ENCODE assay signal across 8 cellular contexts in genomic region chr22:32836286-32836859, GRCh38. TPM values are rescaled to one million over a fixed set of nuclear protein-coding genes. Genes with fewer than 3 reads are reported as not detected.
DNase-seq lines count a peak whose midpoint lies in the region; ATAC-seq, FAIRE-seq and TF ChIP-seq lines count a peak whose summit lies in the region.

No MANE protein-coding gene starts in this region.

- dilution Hi-C loops in keratinocyte (cut with MboI; ENCODE audit: extremely low pct_ligation_motif_present, low sequenced_read_pairs) = no loop called here

- ATAC-seq in HG02840 (IDR thresholded peaks at IDR 0.05; ENCODE audit: low FRiP score, unreplicated experiment) = no peak
- no peak for ATAC-seq in HG03097 (IDR thresholded peaks at IDR 0.05; ENCODE audit: low FRiP score, unreplicated experiment)

- H3K36me3 ChIP-seq in keratinocyte (ENCODE audit: control insufficient read depth in 2 of 2, extremely low read depth in 1 of 2, insufficient read depth in 2 of 2, low read length in 2 of 2) (no peaks in the 10 kb centered on the region), MG63 (no peaks in the 10 kb centered on the region; the same call in 1 of the 2 replicates)

- no peak overlapping the region for H2AFZ ChIP-seq in keratinocyte (ENCODE audit: control insufficient read depth, low read length)

- H3K27ac ChIP-seq in RWPE1 = no peak overlapping the region
- no peak overlapping the region for H3K27ac ChIP-seq in keratinocyte (ENCODE audit: control insufficient read depth, insufficient read depth, low read length)

- H3K27me3 ChIP-seq in keratinocyte (ENCODE audit: control insufficient read depth, extremely low read depth, insufficient read depth, low read length) (no peaks in the 10 kb centered on the region), MG63 (no peaks in the 10 kb centered on the region)

- peak; percentile 22 for TF ChIP-seq CTCF in GM10266 (IDR thresholded peaks at IDR 0.05; ENCODE audit: control insufficient read depth, insufficient read depth, low read depth, missing control alignments)
- TF ChIP-seq CTCF in RWPE1 (conservative IDR thresholded peaks at IDR 0.05; ENCODE audit: low read depth) = no peak; the same call in 1 of the 2 replicates
- TF ChIP-seq CTCF in keratinocyte (optimal IDR thresholded peaks at IDR 0.05 in 1 of 3, IDR thresholded peaks at IDR 0.05 in 1 of 3, conservative IDR thresholded peaks at IDR 0.05 in 1 of 3; ENCODE audit: extremely low read depth in 1 of 3, insufficient read depth in 2 of 3, low read length in 3 of 3) = peak; percentile 19 to 48 (median 46)

- H3K9me1 ChIP-seq in keratinocyte (ENCODE audit: control insufficient read depth, extremely low read depth, insufficient read depth, low read length) = no peaks in the 10 kb centered on the region

- peak; percentile 66 for FAIRE-seq in keratinocyte (lab: Jason Lieb, UNC)

- H3K4me1 ChIP-seq in keratinocyte (ENCODE audit: control insufficient read depth, extremely low read depth, insufficient read depth, low read length) = peaks cover 3% of the 10 kb centered on the region

- H3K79me2 ChIP-seq in keratinocyte (ENCODE audit: control insufficient read depth, insufficient read depth, low read length) = no peaks in the 10 kb centered on the region

- H3K9me3 ChIP-seq in keratinocyte (ENCODE audit: control insufficient read depth, low read depth, low read length) (no peaks in the 10 kb centered on the region), MG63 (no peaks in the 10 kb centered on the region)

- POLR2A ChIA-PET in RWPE1 (lab: Yijun Ruan, JAX; ENCODE audit: low non-redundant PET) = no interaction called here

- no peak overlapping the region for H3K9ac ChIP-seq in keratinocyte (ENCODE audit: control insufficient read depth, extremely low read depth, insufficient read depth, low read length)

- CTCF ChIA-PET in RWPE1 (lab: Yijun Ruan, JAX) = no interaction called here

- no peak overlapping the region for H3K4me3 ChIP-seq in keratinocyte (ENCODE audit: control insufficient read depth in 2 of 3, extremely low read depth in 1 of 3, insufficient read depth in 2 of 3, low read depth in 1 of 3, low read length in 3 of 3)
- H3K4me3 ChIP-seq in MG63 = no peak overlapping the region

- peak; percentile 10 for DNase-seq in A172 (ENCODE audit: low spot score)
- peak; percentile 31 for DNase-seq in GM10266 (ENCODE audit: extremely low spot score)
- DNase-seq in RWPE1 (ENCODE audit: low spot score) = peak; percentile 24
- no peak for DNase-seq in keratinocyte (ENCODE audit: low read depth, low spot score)
- no peak for DNase-seq in MG63
- DNase-seq in NCI-H526 treated with DMSO at 0.1 percent for 48 hours (lab: John Stamatoyannopoulos, UW) = no peak

- H3K4me2 ChIP-seq in keratinocyte (ENCODE audit: control insufficient read depth, extremely low read depth, insufficient read depth, low read depth, low read length) = no peak overlapping the region

- peaks cover 13% of the 10 kb centered on the region for H4K20me1 ChIP-seq in keratinocyte (ENCODE audit: control insufficient read depth, extremely low read depth, insufficient read depth, low read length)

RNA-seq across cellular contexts. Expression of gene TIMP3, which starts 34.9 kb away (rescaled TPM):
- 9.0 and 17.6 TPM in 2 replicates for total RNA-seq in A172 (2014; rRNA removed; shearing (Covaris generic))
- 26.2 to 48.0 TPM (median 34.3 TPM) in 3 replicates for polyA plus RNA-seq in keratinocyte
- polyA plus RNA-seq in keratinocyte (2011; ENCODE audit: low read depth) = 6.5 TPM
- polyA plus RNA-seq in keratinocyte (2011; cell fraction: cytosol; rRNA removed) = 19.8 and 24.7 TPM in 2 replicates
- polyA plus RNA-seq in keratinocyte (2011; cell fraction: nucleus; rRNA removed) = 59.4 and 63.8 TPM in 2 replicates
- 13.0 and 47.5 TPM in 2 replicates for polyA plus RNA-seq in keratinocyte (2012; ENCODE audit: low replicate concordance)
- polyA minus RNA-seq in keratinocyte = 40.6 to 57.9 TPM (median 43.2 TPM) in 3 replicates
- 24.2 TPM for polyA minus RNA-seq in keratinocyte (2011; cell fraction: cytosol; rRNA and poly(A)+ RNA removed)
- 33.6 and 53.5 TPM in 2 replicates for polyA minus RNA-seq in keratinocyte (2011; cell fraction: nucleus; rRNA and poly(A)+ RNA removed)
- 63.3 and 67.5 TPM in 2 replicates for total RNA-seq in MG63 (2014; rRNA removed; shearing (Covaris generic); ENCODE audit: low replicate concordance)

Comparison
In these comparisons a context has a peak if more than half of its experiments do, and no peak if none do; other contexts are left out.
1. DNase-seq: peak in A172 (single experiment), GM10266 (single experiment) and RWPE1 (single experiment); none in keratinocyte (single experiment), MG63 (single experiment) and NCI-H526 treated with DMSO at 0.1 percent for 48 hours (single experiment).